ENCODE assay signal across 28 cellular contexts in the genomic region with DNA sequence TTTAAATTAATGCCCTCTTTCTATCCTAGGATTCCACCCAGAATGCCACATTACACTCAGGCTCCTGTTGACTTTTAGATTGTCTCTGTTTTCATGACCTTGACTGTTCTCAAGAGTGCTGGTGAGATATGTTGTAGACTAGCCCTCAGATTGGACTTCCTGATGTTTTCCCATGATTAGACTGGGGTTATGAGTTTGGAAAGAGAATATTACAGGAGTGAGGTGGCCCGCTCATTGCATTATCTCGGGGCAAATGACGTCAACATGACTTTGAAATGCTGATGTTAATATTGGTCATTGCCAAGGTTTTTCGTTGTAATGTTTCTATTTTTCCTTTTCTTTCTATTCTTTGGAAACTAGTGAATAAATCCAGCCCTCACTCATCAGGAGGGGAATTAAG.
"Had no signal": no experiment of that assay in that cellular context is flagged by ENCODE, and none has a peak within 500 bp of the region (broad histone marks: within the 10 kb centered on the region; RNA-seq: fewer than 3 reads in every experiment).

No MANE protein-coding gene starts in this region.

- H3K27me3 ChIP-seq: adrenal gland, body of pancreas, esophagus squamous epithelium had no signal

- FAIRE-seq: colon, endometrium, endothelial cell of umbilical vein, frontal cortex had no signal

- ATAC-seq: activated CD4-positive, CD25-positive, alpha-beta regulatory T cell treated with anti-CD3 and anti-CD28 coated beads, Interleukin-2, amount 50 U/mL, for 24 hours; activated CD8-positive, alpha-beta T cell treated with anti-CD3 and anti-CD28 coated beads for 36 hours; activated naive CD8-positive, alpha-beta T cell treated with anti-CD3 and anti-CD28 coated beads, Interleukin-2, amount 50 U/mL, for 24 hours; activated T-cell treated with anti-CD3 and anti-CD28 coated beads, Interleukin-2, amount 50 U/mL, for 4 hours; activated T-helper 17 cell treated with anti-CD3 and anti-CD28 coated beads, Interleukin-2, amount 50 U/mL, for 72 hours; body of pancreas; WTC11 had no signal

- H3K9me3 ChIP-seq: adrenal gland, esophagus squamous epithelium had no signal

- H3K4me3 ChIP-seq: body of pancreas, esophagus squamous epithelium had no signal

- H3K4me1 ChIP-seq: adrenal gland, esophagus squamous epithelium had no signal

- H3K27ac ChIP-seq: adrenal gland, body of pancreas, epithelial cell of prostate, esophagus squamous epithelium, VCaP had no signal

- H3K36me3 ChIP-seq: adrenal gland, esophagus squamous epithelium had no signal

- DNase-seq: activated CD4-positive, alpha-beta T cell treated with anti-CD3 and anti-CD28 coated beads for 48 hours; activated CD4-positive, alpha-beta T cell treated with anti-CD3 and anti-CD28 coated beads, Interleukin-2, amount 50 U/mL, for 1 hour; activated CD4-positive, alpha-beta T cell treated with anti-CD3 and anti-CD28 coated beads, Interleukin-2, amount 50 U/mL, for 48 hours; activated CD8-positive, alpha-beta memory T cell treated with anti-CD3 and anti-CD28 coated beads for 24 hours; activated CD8-positive, alpha-beta T cell treated with anti-CD3 and anti-CD28 coated beads for 36 hours; activated effector memory CD4-positive, alpha-beta T cell treated with Interleukin-2 at 50 U/mL for 16 hours; activated naive CD4-positive, alpha-beta T cell treated with anti-CD3 and anti-CD28 coated beads for 36 hours; activated naive CD8-positive, alpha-beta T cell treated with anti-CD3 and anti-CD28 coated beads for 36 hours; activated naive CD8-positive, alpha-beta T cell treated with anti-CD3 and anti-CD28 coated beads, Interleukin-2, amount 50 U/mL, for 24 hours; activated T-cell treated with anti-CD3 and anti-CD28 coated beads, Interleukin-2, amount 50 U/mL, for 4 hours; adrenal gland; amygdala; aorta; caudate nucleus; effector CD8-positive, alpha-beta T cell; esophagus squamous epithelium; foreskin fibroblast; T-helper 2 cell had no signal
